Comparison of ENCODE assay signal across 8 cellular contexts in the genomic region with DNA sequence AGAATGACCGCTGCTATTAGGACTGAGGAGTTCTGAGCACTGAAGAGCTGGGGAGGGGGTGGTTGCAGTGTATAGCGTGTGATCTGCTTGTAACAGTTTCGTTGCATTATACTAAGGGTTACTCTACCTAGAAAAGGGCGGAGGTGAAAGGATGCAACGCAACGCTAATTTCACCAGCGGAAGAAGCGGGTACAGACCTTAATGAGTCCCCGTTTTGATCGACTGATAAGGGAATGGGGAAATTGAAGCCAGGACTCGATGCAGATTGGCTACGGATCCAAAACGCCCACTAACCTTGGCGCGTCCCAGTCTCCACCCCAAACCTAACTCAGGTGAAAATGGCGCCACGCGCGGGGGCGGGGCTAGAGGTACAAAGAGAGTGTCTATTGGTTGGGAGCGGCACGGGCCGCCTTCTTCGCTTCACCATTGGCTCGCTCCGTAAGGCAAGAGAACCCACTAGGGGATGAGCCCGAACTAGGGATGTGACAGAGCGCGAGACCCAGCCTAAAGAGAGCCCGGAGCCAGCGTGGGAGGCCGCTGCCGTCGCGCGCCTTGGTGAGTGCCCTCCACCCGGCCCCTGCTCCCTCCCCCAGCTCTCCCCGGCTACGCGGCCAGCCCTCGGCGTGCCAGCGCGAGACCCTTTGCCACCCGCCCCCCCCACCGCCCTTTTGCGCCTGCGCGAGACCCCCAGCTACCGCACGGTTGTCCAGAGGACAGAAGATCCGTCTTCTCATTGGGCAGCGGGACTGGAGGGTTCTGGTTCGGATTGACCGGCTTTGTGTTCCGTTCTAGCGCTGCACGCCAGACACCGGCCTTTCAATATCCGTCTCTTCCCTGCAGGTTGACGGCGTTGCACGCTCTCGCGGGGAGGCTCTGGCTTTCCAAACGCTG. TPM values are rescaled to one million over a fixed set of nuclear protein-coding genes. Genes with fewer than 3 reads are reported as not detected.
DNase-seq lines count a peak whose midpoint lies in the region; TF ChIP-seq lines count a peak whose summit lies in the region.

A gene (plus strand): TSS at position 456 of the 891 bp plus-strand sequence. CDS start 1,964 bp downstream, outside the sequence.

- H2BK20ac ChIP-seq in H9 (ENCODE audit: low read depth, low read length, poor library complexity, severe bottlenecking), result no peak within 1 kb of the TSS

- H3T11ph ChIP-seq in H9 (ENCODE audit: low read length), result no peak within 1 kb of the TSS

- no peak for TF ChIP-seq CTCF in H9 (conservative IDR thresholded peaks at IDR 0.05)
- TF ChIP-seq CTCF in fibroblast of the aortic adventitia (IDR thresholded peaks at IDR 0.05; ENCODE audit: insufficient read depth, low read length), result no peak
- no peak for TF ChIP-seq CTCF in nephron progenitor cell (IDR thresholded peaks at IDR 0.05)

- H3K4me3 Mint-ChIP-seq in H9 (peak within 1 kb of the TSS; percentile 83 to 92), nephron progenitor cell (peak within 1 kb of the TSS; percentile 91)
- H3K4me3 Mint-ChIP-seq in stimulated activated naive CD8-positive, alpha-beta T cell treated with anti-CD3 and anti-CD28 coated beads, Interleukin-15, Interleukin-2, amounts not matched to agents 100 ng/mL and 50 ng/mL, for 24 hours, result peak within 1 kb of the TSS; percentile 88

- no peak within 1 kb of the TSS for H2AK5ac ChIP-seq in H9 (ENCODE audit: insufficient read length, low read length)

- no CpG with 5 or more reads among the region's 66 CpGs for WGBS in H9 (ENCODE audit: extremely low coverage, insufficient read length, low lambda C conversion rate)

- DNase-seq in ELF-1 (ENCODE audit: low read depth, low spot score) (peak; percentile 98), H9 (peak; percentile 92), MG63 (peak; percentile 87), SHP77 (lab: John Stamatoyannopoulos, UW) (peak; percentile 85 to 87), fibroblast of the aortic adventitia (ENCODE audit: low read depth) (peak; percentile 76), nephron progenitor cell (peak; percentile 84)
- peak; percentile 89 for DNase-seq in activated T-helper 9 cell treated with anti-CD3 and anti-CD28 coated beads, Interleukin-2, amount 50 U/mL, for 16 hours (ENCODE audit: low read depth)

- H3K56ac ChIP-seq in H9 (ENCODE audit: insufficient read length, low read depth, low read length), result no peak within 1 kb of the TSS

- no peak within 1 kb of the TSS for H3K23ac ChIP-seq in H9 (ENCODE audit: insufficient read length, low read depth, low read length)

- H3K27me3 Mint-ChIP-seq in H9 (ENCODE audit: low read depth), result peaks cover 2% of the 10 kb centered on the region; the same call in 1 of the 2 replicates
- no peaks in the 10 kb centered on the region for H3K27me3 Mint-ChIP-seq in nephron progenitor cell (ENCODE audit: low read depth, poor library complexity)
- no peaks in the 10 kb centered on the region for H3K27me3 Mint-ChIP-seq in stimulated activated naive CD8-positive, alpha-beta T cell treated with anti-CD3 and anti-CD28 coated beads, Interleukin-15, Interleukin-2, amounts not matched to agents 100 ng/mL and 50 ng/mL, for 24 hours

- 0 out of 2 replicates have a peak, but pooled peaks cover under 1% of the 10 kb centered on the region for H3K36me3 ChIP-seq in MG63

- no peak within 1 kb of the TSS for H4K8ac ChIP-seq in H9 (replicated peaks; ENCODE audit: insufficient read length, low read depth, low read length)

- peak within 1 kb of the TSS; percentile 34 for H3K27ac ChIP-seq in H9 (ENCODE audit: insufficient read length, low read depth, low read length)

- H3K4me2 ChIP-seq in H9 (ENCODE audit: insufficient read depth, insufficient read length, low read length), result peak within 1 kb of the TSS; percentile 71

- no peaks in the 10 kb centered on the region for H3K79me1 ChIP-seq in H9 (ENCODE audit: insufficient read depth, low read depth, low read length, poor library complexity, severe bottlenecking)

- H3K4me3 ChIP-seq in MG63 (peak within 1 kb of the TSS; percentile 60), fibroblast of the aortic adventitia (ENCODE audit: low read depth, low read length) (peak within 1 kb of the TSS; percentile 71)

- no peaks in the 10 kb centered on the region for H3K27me3 ChIP-seq in H9 (ENCODE audit: insufficient read depth, low read length)
- no peaks in the 10 kb centered on the region for H3K27me3 ChIP-seq in MG63

- H2BK12ac ChIP-seq in H9 (ENCODE audit: insufficient read length, low read depth, low read length), result no peak within 1 kb of the TSS

- H3K14ac ChIP-seq in H9 (ENCODE audit: insufficient read depth, low read length), result no peak within 1 kb of the TSS

- no peaks in the 10 kb centered on the region for H3K4me1 ChIP-seq in H9 (ENCODE audit: insufficient read depth, low read length)

- H3K27ac Mint-ChIP-seq in H9 (peak within 1 kb of the TSS; percentile 59 to 95 (median 93)), nephron progenitor cell (peak within 1 kb of the TSS; percentile 95)
- H3K27ac Mint-ChIP-seq in stimulated activated naive CD8-positive, alpha-beta T cell treated with anti-CD3 and anti-CD28 coated beads, Interleukin-15, Interleukin-2, amounts not matched to agents 100 ng/mL and 50 ng/mL, for 24 hours, result peak within 1 kb of the TSS; percentile 95

- no peak within 1 kb of the TSS for H2BK5ac ChIP-seq in H9 (ENCODE audit: insufficient read length, low read length)

- no peak within 1 kb of the TSS for H4K91ac ChIP-seq in H9 (ENCODE audit: insufficient read length, low read depth, low read length)

- no peak within 1 kb of the TSS for H2BK120ac ChIP-seq in H9 (ENCODE audit: low read depth, low read length, poor library complexity, severe bottlenecking)

- H3K79me2 ChIP-seq in H9 (ENCODE audit: insufficient read depth, low read length), result no peaks in the 10 kb centered on the region; the same call in 1 of the 2 replicates

- H3K4ac ChIP-seq in H9 (ENCODE audit: low read depth, low read length), result no peak within 1 kb of the TSS

- H3K9me3 Mint-ChIP-seq in H9 (peaks cover 43 to 61% of the 10 kb centered on the region in 2 experiments), nephron progenitor cell (peaks cover 41% of the 10 kb centered on the region)
- H3K9me3 Mint-ChIP-seq in stimulated activated naive CD8-positive, alpha-beta T cell treated with anti-CD3 and anti-CD28 coated beads, Interleukin-15, Interleukin-2, amounts not matched to agents 100 ng/mL and 50 ng/mL, for 24 hours, result no peaks in the 10 kb centered on the region

- H4K20me1 ChIP-seq in H9 (ENCODE audit: control insufficient read depth, insufficient read depth, insufficient read length), result no peaks in the 10 kb centered on the region

- H3K18ac ChIP-seq in H9 (ENCODE audit: insufficient read length, low read depth, low read length), result no peak within 1 kb of the TSS

- H3K9ac ChIP-seq in H9 (ENCODE audit: extremely low read depth, insufficient read length, low read length), result peak within 1 kb of the TSS; percentile 84

- H2AFZ ChIP-seq in H9 (ENCODE audit: low read length), result no peak within 1 kb of the TSS

- no peak within 1 kb of the TSS for H2BK15ac ChIP-seq in H9 (ENCODE audit: low read depth, low read length)

- H3K9me3 ChIP-seq in H9 (ENCODE audit: control insufficient read depth, low read depth, low read length), result peaks cover 27% of the 10 kb centered on the region
- no peaks in the 10 kb centered on the region for H3K9me3 ChIP-seq in MG63

- H3K4me1 Mint-ChIP-seq in H9, result peaks cover 8 to 11% of the 10 kb centered on the region in 2 experiments; a peak in 3 of 4 replicates
- peaks cover 15% of the 10 kb centered on the region for H3K4me1 Mint-ChIP-seq in nephron progenitor cell
- H3K4me1 Mint-ChIP-seq in stimulated activated naive CD8-positive, alpha-beta T cell treated with anti-CD3 and anti-CD28 coated beads, Interleukin-15, Interleukin-2, amounts not matched to agents 100 ng/mL and 50 ng/mL, for 24 hours (ENCODE audit: low read depth), result peaks cover 45% of the 10 kb centered on the region

- no peaks in the 10 kb centered on the region for H3K23me2 ChIP-seq in H9 (ENCODE audit: insufficient read length, low read depth, low read length, poor library complexity, severe bottlenecking)

- H3K36me3 Mint-ChIP-seq in H9 (ENCODE audit: insufficient read depth in 1 of 3, low read depth in 3 of 3) (peaks cover 11 to 31% (median 22%) of the 10 kb centered on the region in 3 experiments), nephron progenitor cell (ENCODE audit: low read depth) (peaks cover 13% of the 10 kb centered on the region)
- H3K36me3 Mint-ChIP-seq in stimulated activated naive CD8-positive, alpha-beta T cell treated with anti-CD3 and anti-CD28 coated beads, Interleukin-15, Interleukin-2, amounts not matched to agents 100 ng/mL and 50 ng/mL, for 24 hours (ENCODE audit: low read depth), result peaks cover 15% of the 10 kb centered on the region

- no peak within 1 kb of the TSS for H4K5ac ChIP-seq in H9 (ENCODE audit: insufficient read length, low read depth, low read length)

RNA-seq across cellular contexts. Expression of the gene that starts here (rescaled TPM):
- total RNA-seq in H9 (2021), result 117 and 124 TPM in 2 replicates
- 15.9 and 32.9 TPM in 2 replicates for total RNA-seq in MG63 (2014; rRNA removed; shearing (Covaris generic); ENCODE audit: low replicate concordance)
- 30.7 and 49.2 TPM in 2 replicates for total RNA-seq in fibroblast of the aortic adventitia (ENCODE audit: low replicate concordance)

Comparison
In these comparisons a context has a peak if more than half of its experiments do, and no peak if none do; other contexts are left out.
1. Peak in every context shown above with its lines: DNase-seq, H3K4me3 ChIP-seq and H3K27ac ChIP-seq.